In the genomic region with DNA sequence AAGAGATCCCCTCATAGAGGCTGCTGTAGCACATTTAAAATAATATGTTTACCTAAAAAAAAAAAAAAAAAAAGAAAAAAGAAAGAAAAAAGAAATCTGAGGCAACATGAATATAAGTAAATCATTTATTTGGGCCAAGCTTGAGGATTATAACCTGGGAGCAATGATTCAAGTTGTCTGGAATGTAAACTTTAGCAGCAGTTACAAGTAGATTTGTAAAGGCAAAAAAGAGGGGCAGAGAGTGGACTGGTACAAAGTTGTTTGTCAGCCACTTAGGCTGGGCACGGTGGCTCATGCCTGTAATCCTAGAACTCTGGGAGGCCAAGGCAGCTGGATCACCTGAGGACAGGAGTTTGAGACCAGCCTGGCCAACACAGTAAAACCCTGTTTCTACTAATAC, we compare ENCODE assay signal across 21 cellular contexts. TPM values are rescaled to one million over a fixed set of nuclear protein-coding genes. Genes with fewer than 3 reads are reported as not detected.
DNase-seq lines count a peak whose midpoint lies in the region; ATAC-seq and TF ChIP-seq lines count a peak whose summit lies in the region.
"Had no signal": no experiment of that assay in that cellular context is flagged by ENCODE, and none has a peak within 500 bp of the region (broad histone marks: within the 10 kb centered on the region; RNA-seq: fewer than 3 reads in every experiment).

No MANE protein-coding gene starts in this region.

- peaks cover 3% of the 10 kb centered on the region for H3K79me2 ChIP-seq in fibroblast of lung (ENCODE audit: control insufficient read depth, insufficient read depth, low read length)

- H3K36me3 Mint-ChIP-seq in activated CD4-positive, alpha-beta T cell treated with anti-CD3 and anti-CD28 coated beads, Interleukin-2, amount 10 ng/mL, durations not matched to agents 24 days and 14 days (ENCODE audit: low read depth): peaks cover 65% of the 10 kb centered on the region
- H3K36me3 Mint-ChIP-seq in osteocyte (ENCODE audit: unreplicated experiment): peaks cover 53% of the 10 kb centered on the region
- H3K36me3 Mint-ChIP-seq in T-helper 2 cell treated with Interferon-gamma antibody and Interleukin-4, amounts not matched to agents 5 μg/mL and 100 μg/mL, for 36 hours (ENCODE audit: low read depth): peaks cover 60% of the 10 kb centered on the region
- peaks cover 23 to 61% (median 46%) of the 10 kb centered on the region in 3 donors for H3K36me3 Mint-ChIP-seq in naive thymus-derived CD8-positive, alpha-beta T cell

- H3K27me3 Mint-ChIP-seq in activated CD4-positive, alpha-beta T cell treated with anti-CD3 and anti-CD28 coated beads, Interleukin-2, amount 10 ng/mL, durations not matched to agents 24 days and 14 days: no peaks in the 10 kb centered on the region
- no peaks in the 10 kb centered on the region for H3K27me3 Mint-ChIP-seq in osteocyte (ENCODE audit: unreplicated experiment)
- H3K27me3 Mint-ChIP-seq in T-helper 2 cell treated with Interferon-gamma antibody and Interleukin-4, amounts not matched to agents 5 μg/mL and 100 μg/mL, for 36 hours (ENCODE audit: low read depth): no peaks in the 10 kb centered on the region
- H3K27me3 Mint-ChIP-seq in naive thymus-derived CD8-positive, alpha-beta T cell: no peaks in the 10 kb centered on the region
- H3K27me3 Mint-ChIP-seq: IgD-negative memory B cell had no signal

- no peaks in the 10 kb centered on the region for H3K9me3 ChIP-seq in fibroblast of lung (ENCODE audit: control insufficient read depth, insufficient read depth, low read depth, low read length)

- H3K4me1 ChIP-seq in fibroblast of lung (ENCODE audit: control insufficient read depth, extremely low read depth, insufficient read depth, low read length): no peaks in the 10 kb centered on the region

- H3K36me3 ChIP-seq in fibroblast of lung (ENCODE audit: control insufficient read depth, insufficient read depth, low read length): no peaks in the 10 kb centered on the region

- H4K20me1 ChIP-seq in fibroblast of lung (ENCODE audit: control insufficient read depth, extremely low read depth, insufficient read depth, low read length): no peaks in the 10 kb centered on the region

- DNase-seq in activated CD4-positive, alpha-beta T cell treated with anti-CD3 and anti-CD28 coated beads, Interleukin-2, amount 10 ng/mL, durations not matched to agents 24 days and 14 days: peak; percentile 31
- DNase-seq in activated CD4-positive, alpha-beta T cell treated with anti-CD3 and anti-CD28 coated beads for 1 hour: no peak
- DNase-seq in fibroblast of lung (ENCODE audit: low read depth in 2 of 2) (peak; percentile 9 to 37), osteocyte (ENCODE audit: extremely low spot score, unreplicated experiment) (peak; percentile 15), NCI-H2227 treated with DMSO at 0.1 percent for 48 hours (lab: John Stamatoyannopoulos, UW) (no peak), SW480 (ENCODE audit: low spot score) (no peak)
- DNase-seq in T-helper 2 cell treated with Interferon-gamma antibody and Interleukin-4, amounts not matched to agents 5 μg/mL and 100 μg/mL, for 36 hours (ENCODE audit: low spot score): no peak
- DNase-seq in naive thymus-derived CD8-positive, alpha-beta T cell: no peak
- DNase-seq: AML-193; C1 segment of cervical spinal cord; CD8-positive, alpha-beta T cell; DMS153; HCEC 1CT; MV-4-11; NCI-H1105 treated with DMSO at 0.1 percent for 48 hours; NCI-H2029 treated with DMSO at 0.1 percent for 48 hours; NCI-H526 treated with DMSO at 0.1 percent for 48 hours had no signal

- POLR2A ChIA-PET in naive thymus-derived CD8-positive, alpha-beta T cell (lab: Charles Lee): interaction anchor here (0.5 to 1.1 kb wide), 2 partner anchors 10 to 11 kb away, joined by 3 to 5 read pairs; a partner anchor contains a TSS

- H3K4me3 ChIP-seq in fibroblast of lung (replicated peaks in 1 of 4; ENCODE audit: control extremely low read depth in 1 of 4, insufficient read depth in 1 of 4, low read depth in 3 of 4, low read length in 4 of 4): no peak overlapping the region
- H3K4me3 ChIP-seq: GM23338 had no signal

- no peaks in the 10 kb centered on the region for H3K27me3 ChIP-seq in fibroblast of lung (ENCODE audit: control insufficient read depth, insufficient read depth, low read length)

- H3K9me3 Mint-ChIP-seq in activated CD4-positive, alpha-beta T cell treated with anti-CD3 and anti-CD28 coated beads, Interleukin-2, amount 10 ng/mL, durations not matched to agents 24 days and 14 days: peaks cover 25% of the 10 kb centered on the region
- peaks cover 19% of the 10 kb centered on the region for H3K9me3 Mint-ChIP-seq in osteocyte (ENCODE audit: unreplicated experiment)
- H3K9me3 Mint-ChIP-seq in T-helper 2 cell treated with Interferon-gamma antibody and Interleukin-4, amounts not matched to agents 5 μg/mL and 100 μg/mL, for 36 hours: peaks cover 53% of the 10 kb centered on the region
- peaks cover 0 to 62% (median 22%) of the 10 kb centered on the region in 9 donors for H3K9me3 Mint-ChIP-seq in naive thymus-derived CD8-positive, alpha-beta T cell

- H3K4me1 Mint-ChIP-seq in activated CD4-positive, alpha-beta T cell treated with anti-CD3 and anti-CD28 coated beads, Interleukin-2, amount 10 ng/mL, durations not matched to agents 24 days and 14 days: no peaks in the 10 kb centered on the region
- no peaks in the 10 kb centered on the region for H3K4me1 Mint-ChIP-seq in osteocyte (ENCODE audit: unreplicated experiment)
- H3K4me1 Mint-ChIP-seq in T-helper 2 cell treated with Interferon-gamma antibody and Interleukin-4, amounts not matched to agents 5 μg/mL and 100 μg/mL, for 36 hours (ENCODE audit: low read depth): no peaks in the 10 kb centered on the region
- peaks cover 3 to 10% (median 5%) of the 10 kb centered on the region in 4 donors for H3K4me1 Mint-ChIP-seq in naive thymus-derived CD8-positive, alpha-beta T cell
- H3K4me1 Mint-ChIP-seq: GM23338 had no signal

- intact Hi-C loops in activated CD4-positive, alpha-beta T cell treated with anti-CD3 and anti-CD28 coated beads, Interleukin-2, amount 10 ng/mL, durations not matched to agents 24 days and 14 days (cut with micrococcal nuclease): no loop called here

- H3K4me3 Mint-ChIP-seq in activated CD4-positive, alpha-beta T cell treated with anti-CD3 and anti-CD28 coated beads, Interleukin-2, amount 10 ng/mL, durations not matched to agents 24 days and 14 days: no peak overlapping the region
- no peak overlapping the region for H3K4me3 Mint-ChIP-seq in osteocyte (ENCODE audit: unreplicated experiment)
- H3K4me3 Mint-ChIP-seq in T-helper 2 cell treated with Interferon-gamma antibody and Interleukin-4, amounts not matched to agents 5 μg/mL and 100 μg/mL, for 36 hours: no peak overlapping the region
- no peak overlapping the region for H3K4me3 Mint-ChIP-seq in naive thymus-derived CD8-positive, alpha-beta T cell
- H3K4me3 Mint-ChIP-seq: CD8-positive, alpha-beta T cell; GM23338 had no signal

- H3K27ac Mint-ChIP-seq in activated CD4-positive, alpha-beta T cell treated with anti-CD3 and anti-CD28 coated beads, Interleukin-2, amount 10 ng/mL, durations not matched to agents 24 days and 14 days: no peak overlapping the region
- H3K27ac Mint-ChIP-seq in osteocyte (ENCODE audit: unreplicated experiment): no peak overlapping the region
- no peak overlapping the region for H3K27ac Mint-ChIP-seq in T-helper 2 cell treated with Interferon-gamma antibody and Interleukin-4, amounts not matched to agents 5 μg/mL and 100 μg/mL, for 36 hours
- H3K27ac Mint-ChIP-seq in naive thymus-derived CD8-positive, alpha-beta T cell: peak overlapping the region in 1 of 10 donors; percentile 25
- H3K27ac Mint-ChIP-seq: CD8-positive, alpha-beta T cell; GM23338 had no signal

- H2AFZ ChIP-seq in fibroblast of lung (ENCODE audit: low read length): no peak overlapping the region
- H2AFZ ChIP-seq: GM23338 had no signal

- no peak for TF ChIP-seq CTCF in fibroblast of lung (conservative IDR thresholded peaks at IDR 0.05 in 1 of 2, IDR thresholded peaks at IDR 0.05 in 1 of 2; ENCODE audit: low read depth in 1 of 2, low read length in 2 of 2)
- TF ChIP-seq CTCF in osteocyte (IDR thresholded peaks at IDR 0.05): no peak

- no peak overlapping the region for H3K27ac ChIP-seq in fibroblast of lung (ENCODE audit: insufficient read depth, low read length)
- H3K27ac ChIP-seq: 22Rv1 had no signal

- no peak overlapping the region for H3K4me2 ChIP-seq in fibroblast of lung (ENCODE audit: extremely low read depth, insufficient read depth, low read length)
- H3K4me2 ChIP-seq: GM23338 had no signal

- no peak overlapping the region for H3K9ac ChIP-seq in fibroblast of lung (ENCODE audit: insufficient read depth, low read length)

- no peak for ATAC-seq in naive thymus-derived CD8-positive, alpha-beta T cell
- ATAC-seq: CD8-positive, alpha-beta T cell; GM23338; Right ventricle myocardium inferior had no signal

RNA-seq across cellular contexts. Expression of a gene that starts 11.3 kb away (rescaled TPM):
- total RNA-seq in activated CD4-positive, alpha-beta T cell treated with anti-CD3 and anti-CD28 coated beads, Interleukin-2, amount 10 ng/mL, durations not matched to agents 24 days and 14 days: 30.3 and 33.3 TPM in 2 replicates
- total RNA-seq in fibroblast of lung (3.1 and 4.3 TPM in 2 replicates), osteocyte (16.0 and 17.7 TPM in 2 replicates)
- polyA plus RNA-seq in fibroblast of lung: 4.7 and 7.0 TPM in 2 replicates
- polyA plus RNA-seq in fibroblast of lung (2012): 2.7 and 3.8 TPM in 2 replicates
- 4.9 and 6.0 TPM in 2 replicates for polyA minus RNA-seq in fibroblast of lung (ENCODE audit: low replicate concordance)
- 10 to 100 TPM; 37.4 to 41.0 TPM for total RNA-seq in naive thymus-derived CD8-positive, alpha-beta T cell
- polyA plus RNA-seq in naive thymus-derived CD8-positive, alpha-beta T cell: 10 to 100 TPM; 14.8 to 18.0 (median 17.6) TPM

RNA-seq across cellular contexts. Expression of a gene that starts 57.3 kb away (rescaled TPM):
- total RNA-seq in activated CD4-positive, alpha-beta T cell treated with anti-CD3 and anti-CD28 coated beads, Interleukin-2, amount 10 ng/mL, durations not matched to agents 24 days and 14 days: 20.8 and 24.1 TPM in 2 replicates
- total RNA-seq in fibroblast of lung (1.8 and 2.3 TPM in 2 replicates), osteocyte (6.3 and 8.8 TPM in 2 replicates)
- polyA plus RNA-seq in fibroblast of lung: 2.4 and 3.6 TPM in 2 replicates
- polyA plus RNA-seq in fibroblast of lung (2012): 1.5 and 2.8 TPM in 2 replicates
- polyA minus RNA-seq in fibroblast of lung (ENCODE audit: low replicate concordance): 1.3 and 3.2 TPM in 2 replicates
- total RNA-seq in naive thymus-derived CD8-positive, alpha-beta T cell: 1 to 10 TPM; 9.1 to 9.7 TPM
- polyA plus RNA-seq in naive thymus-derived CD8-positive, alpha-beta T cell: 10 to 100 TPM in 1 of 3 donors, 1 to 10 TPM in 2; 9.4 to 11.5 (median 9.6) TPM

Comparison
In these comparisons a context has a peak if more than half of its experiments do, and no peak if none do; other contexts are left out.
1. DNase-seq: peak in activated CD4-positive, alpha-beta T cell treated with anti-CD3 and anti-CD28 coated beads, Interleukin-2, amount 10 ng/mL, durations not matched to agents 24 days and 14 days (single experiment), fibroblast of lung (2 of 2) and osteocyte (single experiment); none in activated CD4-positive, alpha-beta T cell treated with anti-CD3 and anti-CD28 coated beads for 1 hour (single experiment), T-helper 2 cell treated with Interferon-gamma antibody and Interleukin-4, amounts not matched to agents 5 μg/mL and 100 μg/mL, for 36 hours (single experiment), naive thymus-derived CD8-positive, alpha-beta T cell (0 of 10), NCI-H2227 treated with DMSO at 0.1 percent for 48 hours (single experiment) and SW480 (single experiment).